Comparison of ENCODE assay signal across 20 cellular contexts in genomic region chr15:41794081-41794480, GRCh38. TPM values are rescaled to one million over a fixed set of nuclear protein-coding genes. Genes with fewer than 3 reads are reported as not detected.
DNase-seq lines count a peak whose midpoint lies in the region; ATAC-seq and TF ChIP-seq lines count a peak whose summit lies in the region.
"Had no signal": no experiment of that assay in that cellular context is flagged by ENCODE, and none has a peak within 500 bp of the region (broad histone marks: within the 10 kb centered on the region; RNA-seq: fewer than 3 reads in every experiment).

No MANE protein-coding gene starts in this region.

- no peaks in the 10 kb centered on the region for H3K79me2 ChIP-seq in OCI-LY1 (ENCODE audit: insufficient read depth, low read length)

- H4K20me1 ChIP-seq in BLaER1: 0 out of 2 replicates have a peak, but pooled peaks cover 7% of the 10 kb centered on the region
- no peaks in the 10 kb centered on the region for H4K20me1 ChIP-seq in OCI-LY1 (ENCODE audit: insufficient read depth, low read length)

- H3K9me3 Mint-ChIP-seq in central memory CD8-positive, alpha-beta T cell: no peaks in the 10 kb centered on the region
- no peaks in the 10 kb centered on the region for H3K9me3 Mint-ChIP-seq in naive thymus-derived CD4-positive, alpha-beta T cell
- H3K9me3 Mint-ChIP-seq: neural progenitor cell, T-cell had no signal

- H3K27me3 ChIP-seq in BLaER1 (no peaks in the 10 kb centered on the region), OCI-LY1 (ENCODE audit: insufficient read depth, low read length) (no peaks in the 10 kb centered on the region)
- no peaks in the 10 kb centered on the region for H3K27me3 ChIP-seq in naive thymus-derived CD4-positive, alpha-beta T cell (ENCODE audit: control insufficient read depth in 2 of 2, insufficient read depth in 2 of 2, low read length in 2 of 2)
- H3K27me3 ChIP-seq: neural progenitor cell had no signal

- H3K36me3 ChIP-seq in BLaER1: no peaks in the 10 kb centered on the region
- H3K36me3 ChIP-seq in OCI-LY1 (ENCODE audit: insufficient read depth, low read length): no peaks in the 10 kb centered on the region
- peaks cover 4% of the 10 kb centered on the region for H3K36me3 ChIP-seq in mesodermal cell (ENCODE audit: control insufficient read depth, insufficient read depth, low read length)
- H3K36me3 ChIP-seq in naive thymus-derived CD4-positive, alpha-beta T cell (ENCODE audit: control insufficient read depth in 2 of 3, insufficient read depth in 3 of 3, low read length in 3 of 3): peaks cover 0 to 3% (median 0%) of the 10 kb centered on the region in 3 experiments
- H3K36me3 ChIP-seq: neural progenitor cell had no signal

- no peaks in the 10 kb centered on the region for H3F3A ChIP-seq in OCI-LY1 (ENCODE audit: insufficient read depth, low read length)

- intact Hi-C loops in naive thymus-derived CD4-positive, alpha-beta T cell (cut with micrococcal nuclease): no loop called here

- H3K9me2 ChIP-seq in OCI-LY1 (ENCODE audit: low read depth, low read length): no peaks in the 10 kb centered on the region

- H3K9ac ChIP-seq in BLaER1 (no peak overlapping the region), OCI-LY1 (ENCODE audit: low read length) (no peak overlapping the region)
- H3K9ac ChIP-seq: neural progenitor cell had no signal

- H3K4me2 ChIP-seq in BLaER1: 0 out of 2 replicates have a peak overlapping the region, but pooled peaks have one; percentile 73
- no peak overlapping the region for H3K4me2 ChIP-seq in OCI-LY1 (ENCODE audit: low read length)
- H3K4me2 ChIP-seq: neural progenitor cell had no signal

- H3K36me3 Mint-ChIP-seq in central memory CD8-positive, alpha-beta T cell (ENCODE audit: insufficient read depth): no peaks in the 10 kb centered on the region
- H3K36me3 Mint-ChIP-seq in naive thymus-derived CD4-positive, alpha-beta T cell: peaks cover 0 to 2% (median 0%) of the 10 kb centered on the region in 5 donors
- H3K36me3 Mint-ChIP-seq: T-cell had no signal

- no peaks in the 10 kb centered on the region for H3K9me3 ChIP-seq in BLaER1
- no peaks in the 10 kb centered on the region for H3K9me3 ChIP-seq in OCI-LY1 (ENCODE audit: low read length)
- H3K9me3 ChIP-seq in mesodermal cell (ENCODE audit: control insufficient read depth, low read length): no peaks in the 10 kb centered on the region
- H3K9me3 ChIP-seq in naive thymus-derived CD4-positive, alpha-beta T cell (ENCODE audit: control insufficient read depth in 2 of 3, low read length in 3 of 3): no peaks in the 10 kb centered on the region

- no peak for DNase-seq in central memory CD8-positive, alpha-beta T cell (ENCODE audit: low spot score in 2 of 2)
- no peak for DNase-seq in naive thymus-derived CD4-positive, alpha-beta T cell
- no peak for DNase-seq in DMS153 (lab: John Stamatoyannopoulos, UW)
- no peak for DNase-seq in NCI-H2029 treated with DMSO at 0.1 percent for 48 hours (lab: John Stamatoyannopoulos, UW)
- DNase-seq: activated CD4-positive, alpha-beta T cell treated with anti-CD3 and anti-CD28 coated beads, Interleukin-2, amount 50 U/mL, for 1 hour; activated naive CD4-positive, alpha-beta T cell treated with Interleukin-2 at 50 U/mL for 16 hours; activated T-cell treated with anti-CD3 and anti-CD28 coated beads for 4 hours; DND-41; Karpas-422; NCI-H1092; NCI-H2171; NCI-H526 treated with DMSO at 0.1 percent for 48 hours; SHP77; T-cell had no signal

- 92 to 94% methylated on average over 3 to 4 of the region's 4 CpGs for WGBS in mesodermal cell (ENCODE audit: insufficient coverage in 2 of 2), 2 experiments

- peaks cover 98% of the 10 kb centered on the region for H3K4me1 ChIP-seq in BLaER1
- peaks cover 66% of the 10 kb centered on the region for H3K4me1 ChIP-seq in OCI-LY1 (ENCODE audit: insufficient read depth, low read length, severe bottlenecking)
- H3K4me1 ChIP-seq in mesodermal cell (ENCODE audit: control insufficient read depth, insufficient read depth, low read length, poor library complexity, severe bottlenecking): peaks cover 72% of the 10 kb centered on the region
- H3K4me1 ChIP-seq in naive thymus-derived CD4-positive, alpha-beta T cell (ENCODE audit: control insufficient read depth in 2 of 2, insufficient read depth in 2 of 2, low read length in 2 of 2): peaks cover 8 to 10% of the 10 kb centered on the region in 2 donors

- no peak overlapping the region for H2AFZ ChIP-seq in OCI-LY1 (ENCODE audit: low read length)
- H2AFZ ChIP-seq: neural progenitor cell had no signal

- H3K4me1 Mint-ChIP-seq in central memory CD8-positive, alpha-beta T cell: peaks cover 40% of the 10 kb centered on the region
- H3K4me1 Mint-ChIP-seq in naive thymus-derived CD4-positive, alpha-beta T cell: peaks cover 50 to 74% (median 62%) of the 10 kb centered on the region in 7 donors

- POLR2A ChIA-PET in naive thymus-derived CD4-positive, alpha-beta T cell (lab: Charles Lee): no interaction called here

- H3K27ac ChIP-seq in BLaER1 (no peak overlapping the region; the same call in 1 of the 2 replicates), OCI-LY1 (ENCODE audit: low read depth, low read length, poor library complexity, severe bottlenecking) (peak overlapping the region; percentile 7), mesodermal cell (ENCODE audit: low read depth, low read length, severe bottlenecking) (peak overlapping the region; percentile 29)
- H3K27ac ChIP-seq in naive thymus-derived CD4-positive, alpha-beta T cell (ENCODE audit: low read depth, low read length): no peak overlapping the region
- H3K27ac ChIP-seq: coronary artery, neural progenitor cell had no signal

- H3K27ac Mint-ChIP-seq in central memory CD8-positive, alpha-beta T cell (ENCODE audit: low read depth): peak overlapping the region; percentile 25
- H3K27ac Mint-ChIP-seq in naive thymus-derived CD4-positive, alpha-beta T cell: peak overlapping the region in 1 of 9 donors; percentile 38
- H3K27ac Mint-ChIP-seq: neural progenitor cell, T-cell had no signal

- CTCF ChIA-PET in naive thymus-derived CD4-positive, alpha-beta T cell (lab: Charles Lee): interaction anchor here (0.6 to 2.7 kb wide), 3 partner anchors 18 to 912 kb away, joined by 3 to 8 read pairs (median 4); partner anchors contain the start of gene MAPKBP1

- no peak for ATAC-seq in central memory CD8-positive, alpha-beta T cell (replicated peaks; ENCODE audit: extremely low read depth, poor library complexity, severe bottlenecking)
- no peak for ATAC-seq in HG03354 (IDR thresholded peaks at IDR 0.05; ENCODE audit: poor library complexity, severe bottlenecking, unreplicated experiment)
- no peak for ATAC-seq in naive thymus-derived CD4-positive, alpha-beta T cell
- ATAC-seq: T-cell had no signal

- no peak overlapping the region for H3K4me3 Mint-ChIP-seq in central memory CD8-positive, alpha-beta T cell
- no peak overlapping the region for H3K4me3 Mint-ChIP-seq in naive thymus-derived CD4-positive, alpha-beta T cell
- H3K4me3 Mint-ChIP-seq: neural progenitor cell, T-cell had no signal

- no peaks in the 10 kb centered on the region for H3K27me3 Mint-ChIP-seq in central memory CD8-positive, alpha-beta T cell
- H3K27me3 Mint-ChIP-seq in naive thymus-derived CD4-positive, alpha-beta T cell: no peaks in the 10 kb centered on the region
- H3K27me3 Mint-ChIP-seq: T-cell had no signal

- H3K4me3 ChIP-seq in BLaER1 (no peak overlapping the region), OCI-LY1 (ENCODE audit: low read depth, low read length, poor library complexity, severe bottlenecking) (no peak overlapping the region), mesodermal cell (ENCODE audit: extremely low read depth, insufficient read depth, low read length, poor library complexity, severe bottlenecking) (no peak overlapping the region)
- H3K4me3 ChIP-seq in naive thymus-derived CD4-positive, alpha-beta T cell (ENCODE audit: low read length): no peak overlapping the region
- H3K4me3 ChIP-seq: coronary artery, neural progenitor cell had no signal

- TF ChIP-seq CTCF in OCI-LY1 (IDR thresholded peaks at IDR 0.05; ENCODE audit: low read length): no peak

RNA-seq across cellular contexts. Expression of gene MAPKBP1, which starts 19.8 kb away (rescaled TPM):
- polyA plus RNA-seq in mesodermal cell (2013, experiment 1 of 2): 11.2 TPM
- 11.3 TPM for polyA plus RNA-seq in mesodermal cell (2013, experiment 2 of 2)
- 10 to 100 TPM; 36.5 to 44.7 (median 41.1) TPM for total RNA-seq in naive thymus-derived CD4-positive, alpha-beta T cell
- polyA plus RNA-seq in naive thymus-derived CD4-positive, alpha-beta T cell: 1 to 10 TPM; 3.0 to 4.3 TPM

RNA-seq across cellular contexts. Expression of gene JMJD7, which starts 33.8 kb away (rescaled TPM):
- 8.5 TPM for polyA plus RNA-seq in mesodermal cell (2013, experiment 1 of 2)
- polyA plus RNA-seq in mesodermal cell (2013, experiment 2 of 2): 7.0 TPM
- 10 to 100 TPM; 25.3 to 83.7 (median 52.1) TPM for total RNA-seq in naive thymus-derived CD4-positive, alpha-beta T cell
- polyA plus RNA-seq in naive thymus-derived CD4-positive, alpha-beta T cell: 10 to 100 TPM; 22.4 to 28.6 TPM

RNA-seq across cellular contexts. Expression of gene PLA2G4B, which starts 44.6 kb away (rescaled TPM):
- polyA plus RNA-seq in mesodermal cell (2013, experiment 1 of 2): 8.3 TPM
- polyA plus RNA-seq in mesodermal cell (2013, experiment 2 of 2): 10.9 TPM
- total RNA-seq in naive thymus-derived CD4-positive, alpha-beta T cell: 10 to 100 TPM; 21.1 to 69.9 (median 33.9) TPM
- polyA plus RNA-seq in naive thymus-derived CD4-positive, alpha-beta T cell: 1 to 10 TPM in 1 of 2 donors, under 1 TPM in 1; 0.98 to 2.3 TPM

Comparison
In these comparisons a context has a peak if more than half of its experiments do, and no peak if none do; other contexts are left out.
1. H3K27ac ChIP-seq: peak in OCI-LY1 (single experiment) and mesodermal cell (single experiment); none in BLaER1 (single experiment) and naive thymus-derived CD4-positive, alpha-beta T cell (single experiment).